ENCODE assay signal across 18 cellular contexts in genomic region chr4:172865531-172866127, GRCh38.
DNase-seq lines count a peak whose midpoint lies in the region; ATAC-seq and TF ChIP-seq lines count a peak whose summit lies in the region.
"Had no signal": no experiment of that assay in that cellular context is flagged by ENCODE, and none has a peak within 500 bp of the region (broad histone marks: within the 10 kb centered on the region; RNA-seq: fewer than 3 reads in every experiment).

No MANE protein-coding gene starts in this region.

- H4K8ac ChIP-seq in mesendoderm (ENCODE audit: low read depth, low read length) = no peak overlapping the region

- no peaks in the 10 kb centered on the region for H3K27me3 Mint-ChIP-seq in activated CD8-positive, alpha-beta memory T cell treated with anti-CD3 and anti-CD28 coated beads, Interleukin-2, amount 10 ng/mL, durations not matched to agents 7 days and 5 days
- H3K27me3 Mint-ChIP-seq: B cell had no signal

- peak; percentile 22 for TF ChIP-seq RAD21 in HCT116 (IDR thresholded peaks at IDR 0.05; ENCODE audit: low read depth)

- H3K27me3 ChIP-seq in HCT116 (ENCODE audit: insufficient read depth, low read length) (no peaks in the 10 kb centered on the region), esophagus muscularis mucosa (no peaks in the 10 kb centered on the region), mesendoderm (ENCODE audit: insufficient read depth, low read length, poor library complexity) (no peaks in the 10 kb centered on the region)

- H3K79me2 ChIP-seq in HCT116 (ENCODE audit: insufficient read depth, low read length) (no peaks in the 10 kb centered on the region), mesendoderm (ENCODE audit: control insufficient read depth, insufficient read depth, low read length) (no peaks in the 10 kb centered on the region)

- H3K18ac ChIP-seq in mesendoderm (ENCODE audit: low read length) = no peak overlapping the region

- no peak overlapping the region for H2AFZ ChIP-seq in HCT116 (ENCODE audit: low read depth, low read length, poor library complexity, severe bottlenecking)
- H2AFZ ChIP-seq: GM23248 had no signal

- no peak overlapping the region for H2BK120ac ChIP-seq in mesendoderm (ENCODE audit: low read depth, low read length)

- no peak for TF ChIP-seq EP300 in esophagus muscularis mucosa (IDR thresholded peaks at IDR 0.05)

- no peaks in the 10 kb centered on the region for H3K79me1 ChIP-seq in mesendoderm (ENCODE audit: low read length)

- no peak overlapping the region for H2BK15ac ChIP-seq in mesendoderm (replicated peaks; ENCODE audit: low read depth)

- no peaks in the 10 kb centered on the region for H3K9me2 ChIP-seq in HCT116 (ENCODE audit: insufficient read depth)

- H3K4me3 Mint-ChIP-seq in activated CD8-positive, alpha-beta memory T cell treated with anti-CD3 and anti-CD28 coated beads, Interleukin-2, amount 10 ng/mL, durations not matched to agents 7 days and 5 days = no peak overlapping the region
- H3K4me3 Mint-ChIP-seq: B cell; CD8-positive, alpha-beta T cell had no signal

- no TSS peak for BruUV-seq in HCT116 (replicated peaks; lab: Mats Ljungman, UMichigan)

- H3K4me1 ChIP-seq in HCT116 (ENCODE audit: control insufficient read depth in 1 of 2, insufficient read depth in 2 of 2, low read length in 2 of 2) (no peaks in the 10 kb centered on the region), esophagus muscularis mucosa (no peaks in the 10 kb centered on the region), mesendoderm (ENCODE audit: control insufficient read depth, low read depth, low read length) (no peaks in the 10 kb centered on the region)

- H2AK5ac ChIP-seq in mesendoderm (ENCODE audit: low read length) = no peak overlapping the region

- RAD21 ChIA-PET in HCT116 (lab: Charles Lee; ENCODE audit: low non-redundant PET in 1 of 2, low total read pairs in 2 of 2, uncharacterized antibody in 2 of 2, unreplicated experiment in 2 of 2) = no interaction called here

- no peak overlapping the region for H3K9ac ChIP-seq in HCT116 (ENCODE audit: low read length)
- no peak overlapping the region for H3K9ac ChIP-seq in mesendoderm (ENCODE audit: low read length)
- H3K9ac ChIP-seq: GM23248 had no signal

- H3K4me3 ChIP-seq in HCT116 (replicated peaks in 1 of 2; ENCODE audit: low read depth in 1 of 2, low read length in 2 of 2) (no peak overlapping the region), esophagus muscularis mucosa (no peak overlapping the region), mesendoderm (ENCODE audit: low read length) (no peak overlapping the region)
- H3K4me3 ChIP-seq: GM12878, GM23248 had no signal

- H3K36me3 Mint-ChIP-seq in activated CD8-positive, alpha-beta memory T cell treated with anti-CD3 and anti-CD28 coated beads, Interleukin-2, amount 10 ng/mL, durations not matched to agents 7 days and 5 days = no peaks in the 10 kb centered on the region
- H3K36me3 Mint-ChIP-seq: CD8-positive, alpha-beta T cell had no signal

- TF ChIP-seq POLR2A in HCT116 (IDR thresholded peaks at IDR 0.05; ENCODE audit: borderline replicate concordance, extremely low read depth, insufficient read depth, insufficient read length) (no peak), esophagus muscularis mucosa (IDR thresholded peaks at IDR 0.05; ENCODE audit: low read depth) (no peak)

- no peak for DNase-seq in HCT116 (ENCODE audit: low read depth, low spot score)
- peak; percentile 71 for DNase-seq in NCI-H69 (lab: John Stamatoyannopoulos, UW)
- DNase-seq in esophagus muscularis mucosa (ENCODE audit: extremely low spot score) = peak; percentile 14
- DNase-seq in mesendoderm = peak; percentile 3
- DNase-seq in NCI-H524 (lab: John Stamatoyannopoulos, UW) = no peak
- DNase-seq in activated gamma-delta T cell (lab: John Stamatoyannopoulos, UW) = no peak
- DNase-seq in activated CD8-positive, alpha-beta memory T cell treated with anti-CD3 and anti-CD28 coated beads, Interleukin-2, amount 10 ng/mL, durations not matched to agents 7 days and 5 days = no peak
- DNase-seq: CD8-positive, alpha-beta T cell; DMS79 treated with DMSO at 0.1 percent for 48 hours; GM23248; KBM-7; NCI-H1436 treated with DMSO at 0.1 percent for 48 hours; NCI-H446; Right ventricle myocardium superior; T-helper 1 cell had no signal

- TF ChIP-seq CTCF in HCT116 (IDR thresholded peaks at IDR 0.05 in 2 of 3, conservative IDR thresholded peaks at IDR 0.05 in 1 of 3; ENCODE audit: borderline replicate concordance in 1 of 3, insufficient read depth in 1 of 3, low read depth in 2 of 3, low read length in 2 of 3) (no peak), esophagus muscularis mucosa (IDR thresholded peaks at IDR 0.05) (no peak)

- H3K36me3 ChIP-seq in HCT116 (ENCODE audit: control insufficient read depth in 1 of 2, insufficient read depth in 2 of 2, low read length in 2 of 2) = no peaks in the 10 kb centered on the region
- no peaks in the 10 kb centered on the region for H3K36me3 ChIP-seq in esophagus muscularis mucosa
- no peaks in the 10 kb centered on the region for H3K36me3 ChIP-seq in mesendoderm (ENCODE audit: control insufficient read depth, insufficient read depth, low read length)

- no peak for ATAC-seq in HCT116
- ATAC-seq in activated CD8-positive, alpha-beta memory T cell treated with anti-CD3 and anti-CD28 coated beads, Interleukin-2, amount 10 ng/mL, durations not matched to agents 7 days and 5 days = no peak
- ATAC-seq: CD8-positive, alpha-beta T cell; GM12878; SK-N-SH treated with all-trans-retinoic acid at 6 μM for 48 hours had no signal

- no peak overlapping the region for H4K5ac ChIP-seq in mesendoderm (ENCODE audit: low read length)

- CTCF ChIA-PET in HCT116 (lab: Charles Lee) = no interaction called here
- CTCF ChIA-PET in activated CD8-positive, alpha-beta memory T cell treated with anti-CD3 and anti-CD28 coated beads, Interleukin-2, amount 10 ng/mL, durations not matched to agents 7 days and 5 days (lab: Charles Lee) = no interaction called here

- no peak overlapping the region for H3K56ac ChIP-seq in mesendoderm (ENCODE audit: low read length)

- POLR2A ChIA-PET in HCT116 (lab: Charles Lee) = no interaction called here

- no peak overlapping the region for H3K4ac ChIP-seq in mesendoderm (ENCODE audit: low read depth, low read length)

- H4K20me1 ChIP-seq in HCT116 (ENCODE audit: insufficient read depth) = no peaks in the 10 kb centered on the region

- no peak overlapping the region for H3K23ac ChIP-seq in mesendoderm (ENCODE audit: low read length)

- H3K27ac ChIP-seq in HCT116 (ENCODE audit: low read depth, low read length) (no peak overlapping the region), esophagus muscularis mucosa (replicated peaks in 1 of 4) (no peak overlapping the region), mesendoderm (ENCODE audit: low read depth, low read length) (no peak overlapping the region)
- H3K27ac ChIP-seq: GM23248 had no signal

- intact Hi-C loops in HCT116 (cut with micrococcal nuclease) = no loop called here
- intact Hi-C loops in esophagus muscularis mucosa (cut with DNase I) = no loop called here

- H3K9me3 Mint-ChIP-seq in activated CD8-positive, alpha-beta memory T cell treated with anti-CD3 and anti-CD28 coated beads, Interleukin-2, amount 10 ng/mL, durations not matched to agents 7 days and 5 days (ENCODE audit: low read depth) = no peaks in the 10 kb centered on the region
- H3K9me3 Mint-ChIP-seq: CD8-positive, alpha-beta T cell had no signal

- 71% methylated on average over 4 of the region's 4 CpGs for WGBS in esophagus muscularis mucosa
- 100% methylated on average over 1 of the region's 4 CpGs for WGBS in mesendoderm (ENCODE audit: extremely low coverage, insufficient coverage, low lambda C conversion rate)

- H3K4me2 ChIP-seq in HCT116 (ENCODE audit: low read length) (no peak overlapping the region), mesendoderm (ENCODE audit: low read length) (no peak overlapping the region)

- no peaks in the 10 kb centered on the region for H3K4me1 Mint-ChIP-seq in activated CD8-positive, alpha-beta memory T cell treated with anti-CD3 and anti-CD28 coated beads, Interleukin-2, amount 10 ng/mL, durations not matched to agents 7 days and 5 days
- H3K4me1 Mint-ChIP-seq: B cell had no signal

- H2BK5ac ChIP-seq in mesendoderm (ENCODE audit: low read length) = no peak overlapping the region

- no peak overlapping the region for H3K27ac Mint-ChIP-seq in activated CD8-positive, alpha-beta memory T cell treated with anti-CD3 and anti-CD28 coated beads, Interleukin-2, amount 10 ng/mL, durations not matched to agents 7 days and 5 days
- H3K27ac Mint-ChIP-seq: B cell; CD8-positive, alpha-beta T cell had no signal

- no peaks in the 10 kb centered on the region for H3K9me3 ChIP-seq in HCT116 (ENCODE audit: control insufficient read depth in 1 of 2, insufficient read depth in 1 of 2, low read depth in 1 of 2, low read length in 2 of 2)
- H3K9me3 ChIP-seq in esophagus muscularis mucosa = no peaks in the 10 kb centered on the region

TF ChIP-seq in HCT116, 20 proteins besides CTCF, POLR2A, EP300 and RAD21:
- TF ChIP-seq CEBPB (IDR thresholded peaks at IDR 0.05; ENCODE audit: low read depth) (no peak), ZNF274 (IDR thresholded peaks at IDR 0.05; ENCODE audit: low read depth, low read length) (no peak), ELF1 (IDR thresholded peaks at IDR 0.05; ENCODE audit: borderline replicate concordance, low read depth) (no peak)
- TF ChIP-seq, protein P1, sequence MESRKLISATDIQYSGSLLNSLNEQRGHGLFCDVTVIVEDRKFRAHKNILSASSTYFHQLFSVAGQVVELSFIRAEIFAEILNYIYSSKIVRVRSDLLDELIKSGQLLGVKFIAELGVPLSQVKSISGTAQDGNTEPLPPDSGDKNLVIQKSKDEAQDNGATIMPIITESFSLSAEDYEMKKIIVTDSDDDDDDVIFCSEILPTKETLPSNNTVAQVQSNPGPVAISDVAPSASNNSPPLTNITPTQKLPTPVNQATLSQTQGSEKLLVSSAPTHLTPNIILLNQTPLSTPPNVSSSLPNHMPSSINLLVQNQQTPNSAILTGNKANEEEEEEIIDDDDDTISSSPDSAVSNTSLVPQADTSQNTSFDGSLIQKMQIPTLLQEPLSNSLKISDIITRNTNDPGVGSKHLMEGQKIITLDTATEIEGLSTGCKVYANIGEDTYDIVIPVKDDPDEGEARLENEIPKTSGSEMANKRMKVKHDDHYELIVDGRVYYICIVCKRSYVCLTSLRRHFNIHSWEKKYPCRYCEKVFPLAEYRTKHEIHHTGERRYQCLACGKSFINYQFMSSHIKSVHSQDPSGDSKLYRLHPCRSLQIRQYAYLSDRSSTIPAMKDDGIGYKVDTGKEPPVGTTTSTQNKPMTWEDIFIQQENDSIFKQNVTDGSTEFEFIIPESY (IDR thresholded peaks at IDR 0.05; ENCODE audit: extremely low read depth, insufficient replicate concordance, low read length) = no peak
- TF ChIP-seq, protein P2, sequence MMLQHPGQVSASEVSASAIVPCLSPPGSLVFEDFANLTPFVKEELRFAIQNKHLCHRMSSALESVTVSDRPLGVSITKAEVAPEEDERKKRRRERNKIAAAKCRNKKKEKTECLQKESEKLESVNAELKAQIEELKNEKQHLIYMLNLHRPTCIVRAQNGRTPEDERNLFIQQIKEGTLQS (IDR thresholded peaks at IDR 0.05) = no peak

Comparison
In these comparisons a context has a peak if more than half of its experiments do, and no peak if none do; other contexts are left out.
1. DNase-seq: peak in NCI-H69 (single experiment), esophagus muscularis mucosa (single experiment) and mesendoderm (single experiment); none in HCT116 (single experiment), NCI-H524 (0 of 2), activated gamma-delta T cell (single experiment) and activated CD8-positive, alpha-beta memory T cell treated with anti-CD3 and anti-CD28 coated beads, Interleukin-2, amount 10 ng/mL, durations not matched to agents 7 days and 5 days (single experiment).